Comparison of ENCODE assay signal across 8 cellular contexts in genomic region chr11:103055174-103055890, GRCh38.
A peak's percentile ranks its signal among the peaks of the same experiment; 100 is the strongest.
DNase-seq lines count a peak whose midpoint lies in the region; ATAC-seq and TF ChIP-seq lines count a peak whose summit lies in the region.

No MANE protein-coding gene starts in this region.

- ATAC-seq in HG02852 (IDR thresholded peaks at IDR 0.05; ENCODE audit: unreplicated experiment) (peak; percentile 68), GM21367 (IDR thresholded peaks at IDR 0.05; ENCODE audit: unreplicated experiment) (no peak), HG02970 (IDR thresholded peaks at IDR 0.05; ENCODE audit: low FRiP score, unreplicated experiment) (no peak)

- peak; percentile 54 for TF ChIP-seq CTCF in AG09319 (IDR thresholded peaks at IDR 0.05; ENCODE audit: low read depth, low read length)
- peak; percentile 40 for TF ChIP-seq CTCF in GM12865 (IDR thresholded peaks at IDR 0.05; ENCODE audit: insufficient read depth, low read depth, low read length, missing control alignments)
- peak; percentile 65 for TF ChIP-seq CTCF in choroid plexus epithelial cell (conservative IDR thresholded peaks at IDR 0.05; ENCODE audit: low read depth, low read length)

- DNase-seq in AG09319 (ENCODE audit: extremely low read depth, low read depth) = peak; percentile 51
- peak; percentile 30 for DNase-seq in GM12865 (ENCODE audit: low read depth)
- DNase-seq in NCI-H69 (lab: John Stamatoyannopoulos, UW) = peak; percentile 65
- DNase-seq in choroid plexus epithelial cell (ENCODE audit: low read depth) = peak; percentile 76
- peak; percentile 42 for DNase-seq in middle frontal gyrus (ENCODE audit: extremely low spot score, low spot score)

- no peak overlapping the region for H3K4me3 ChIP-seq in GM12865 (ENCODE audit: low read depth, low read length)
- H3K4me3 ChIP-seq in choroid plexus epithelial cell (ENCODE audit: low read depth, low read length) = no peak overlapping the region
